Comparison of ENCODE assay signal across 21 cellular contexts in the genomic region with DNA sequence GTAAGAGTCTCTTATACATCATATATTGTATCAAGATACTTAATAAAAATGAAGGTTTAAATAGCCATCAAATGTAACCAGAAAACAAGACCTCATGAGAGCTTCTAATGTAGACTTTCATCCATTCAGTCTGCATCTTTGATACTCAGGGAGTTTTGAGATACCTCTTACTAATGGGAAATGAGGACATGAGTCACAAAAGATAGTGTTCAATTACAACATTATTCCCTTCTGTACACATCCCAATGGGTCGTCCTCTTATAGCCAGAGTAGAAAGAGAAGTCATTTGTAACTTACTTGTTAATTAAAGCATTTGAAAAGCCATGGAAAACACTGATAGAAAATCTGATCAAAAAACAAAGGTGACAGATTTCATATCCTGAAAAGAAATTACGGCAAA.
"Had no signal": no experiment of that assay in that cellular context is flagged by ENCODE, and none has a peak within 500 bp of the region (broad histone marks: within the 10 kb centered on the region; RNA-seq: fewer than 3 reads in every experiment).

No MANE protein-coding gene starts in this region.

- H3K9me3 ChIP-seq: gastroesophageal sphincter, heart right ventricle, mucosa of descending colon, tibial nerve, uterus had no signal

- H3K4me1 ChIP-seq: gastroesophageal sphincter, heart right ventricle, parathyroid adenoma, tibial nerve, uterus had no signal

- H3K9ac ChIP-seq: parathyroid adenoma had no signal

- ATAC-seq: activated T-helper 17 cell treated with anti-CD3 and anti-CD28 coated beads, Interleukin-2, amount 50 U/mL, for 72 hours; gastroesophageal sphincter; heart right ventricle; left colon; mucosa of descending colon; naive thymus-derived CD4-positive, alpha-beta T cell; stimulated activated memory B cell treated with anti-CD40 and anti-IgM and Interleukin-4, amounts not matched to agents 10 μg/mL and 1 μg/mL and 100 μg/mL, for 72 hours; T-cell had no signal

- H3K36me3 ChIP-seq: gastroesophageal sphincter, heart right ventricle, tibial nerve, uterus had no signal

- H3K4me3 ChIP-seq: gastroesophageal sphincter, heart right ventricle, lung, mucosa of descending colon, tibial nerve, uterus had no signal

- H3K27ac ChIP-seq: epithelial cell of prostate, gastroesophageal sphincter, heart right ventricle, parathyroid adenoma, tibial nerve, uterus had no signal

- H3K27me3 ChIP-seq: gastroesophageal sphincter, heart right ventricle, tibial nerve, uterus had no signal

- H2AFZ ChIP-seq: parathyroid adenoma had no signal

- DNase-seq: activated CD4-positive, alpha-beta T cell treated with anti-CD3 and anti-CD28 coated beads for 1 hour; activated CD4-positive, alpha-beta T cell treated with anti-CD3 and anti-CD28 coated beads, Interleukin-2, amount 50 U/mL, for 4 hours; activated naive CD4-positive, alpha-beta T cell treated with Interleukin-2 at 50 U/mL for 16 hours; aorta; effector CD8-positive, alpha-beta T cell; heart right ventricle; left colon; mucosa of descending colon; naive thymus-derived CD4-positive, alpha-beta T cell; retina; stimulated activated CD4-positive, alpha-beta T cell treated with anti-CD3 and anti-CD28 coated beads, Interleukin-2, amount 100 ng/mL, for 48 hours; T-cell; T1000; uterus had no signal
